In the genomic region with DNA sequence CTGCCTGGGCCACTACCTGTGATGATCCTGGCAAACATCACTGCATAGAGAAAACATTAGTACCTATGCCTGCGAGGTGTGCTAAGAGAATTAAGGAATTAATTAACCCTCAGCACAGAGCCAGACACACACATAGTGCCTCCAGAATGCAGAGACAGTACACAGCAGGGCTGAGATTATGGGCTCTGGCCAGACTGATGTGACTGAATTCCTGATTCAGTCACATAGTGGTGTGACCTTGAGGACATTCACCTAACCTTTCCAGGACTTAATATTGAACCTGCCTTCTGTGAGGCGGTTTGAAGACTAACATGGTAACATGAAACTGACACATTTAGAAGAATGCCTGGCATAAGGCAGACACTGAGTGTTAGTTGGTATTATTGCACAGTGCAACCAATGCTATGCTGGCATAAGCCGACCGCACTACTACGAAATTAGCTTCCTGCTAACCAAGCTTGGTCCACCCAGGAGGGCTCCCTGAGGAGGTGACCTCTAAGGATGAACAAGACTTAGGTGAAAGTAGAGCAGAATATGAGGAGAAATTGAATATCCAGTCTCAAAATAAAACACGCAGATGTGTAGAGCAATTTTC, we compare ENCODE assay signal across 10 cellular contexts. TPM values are rescaled to one million over a fixed set of nuclear protein-coding genes. Genes with fewer than 3 reads are reported as not detected.
DNase-seq lines count a peak whose midpoint lies in the region; ATAC-seq, FAIRE-seq and TF ChIP-seq lines count a peak whose summit lies in the region.
"Had no signal": no experiment of that assay in that cellular context is flagged by ENCODE, and none has a peak within 500 bp of the region (broad histone marks: within the 10 kb centered on the region; RNA-seq: fewer than 3 reads in every experiment).

No MANE protein-coding gene starts in this region.

- peak overlapping the region; percentile 61 for H3K4ac ChIP-seq in IMR-90 (ENCODE audit: low read depth, low read length)

- H3K9me3 ChIP-seq in IMR-90 (ENCODE audit: control insufficient read depth, insufficient read depth, low read length) (no peaks in the 10 kb centered on the region), astrocyte (ENCODE audit: insufficient read depth, low read depth, low read length) (no peaks in the 10 kb centered on the region)

- TF ChIP-seq CTCF in IMR-90 (conservative IDR thresholded peaks at IDR 0.05; ENCODE audit: low read depth, low read length) (no peak), astrocyte (IDR thresholded peaks at IDR 0.05; ENCODE audit: insufficient read depth, low read depth, low read length) (no peak)

- in situ Hi-C loops in IMR-90 (cut with MboI; ENCODE audit: low sequenced_read_pairs), result loop anchor here (5.0 kb wide), 1 partner anchor 137 kb away; no protein-coding TSS in a partner anchor

- H3K36me3 Mint-ChIP-seq in astrocyte (ENCODE audit: low read depth, unreplicated experiment), result peaks cover 13% of the 10 kb centered on the region
- H3K36me3 Mint-ChIP-seq in stimulated activated naive B cell treated with anti-CD40 and anti-IgM and Interleukin-4, amounts not matched to agents 10 μg/mL and 1 μg/mL and 100 μg/mL, for 72 hours, result peaks cover under 1 to 11% of the 10 kb centered on the region in 2 donors
- H3K36me3 Mint-ChIP-seq in immature natural killer cell, result no peaks in the 10 kb centered on the region

- peak overlapping the region; percentile 85 for H3K18ac ChIP-seq in IMR-90 (ENCODE audit: low read depth, low read length)

- peak overlapping the region in 1 of 2 experiments; percentile 17; a peak in 2 of 4 replicates for H4K8ac ChIP-seq in IMR-90 (ENCODE audit: low read depth in 2 of 2, low read length in 2 of 2)

- H2BK120ac ChIP-seq in IMR-90 (ENCODE audit: low read depth, low read length), result peak overlapping the region; percentile 44

- intact Hi-C loops in IMR-90 (cut with micrococcal nuclease), result loop anchor here (1.0 to 10.0 kb wide), 3 partner anchors 117 to 429 kb away; a partner anchor contains a TSS

- CTCF ChIA-PET in IMR-90 (lab: Yijun Ruan, JAX), result interaction anchor here (0.6 to 4.8 kb wide), 11 partner anchors 7 to 427 kb away, joined by 3 to 32 read pairs (median 5); no protein-coding TSS in a partner anchor

- peak overlapping the region; percentile 81 for H3K27ac ChIP-seq in IMR-90 (ENCODE audit: insufficient read depth, low read length)
- peak overlapping the region; percentile 74 for H3K27ac ChIP-seq in astrocyte (ENCODE audit: low read depth, low read length)

- peaks cover 11% of the 10 kb centered on the region for H3K36me3 ChIP-seq in IMR-90 (ENCODE audit: control insufficient read depth, insufficient read depth, low read length)
- H3K36me3 ChIP-seq in astrocyte (ENCODE audit: insufficient read depth, low read length), result peaks cover 15% of the 10 kb centered on the region

- DNase-seq in IMR-90 (no peak), astrocyte (ENCODE audit: low read depth) (no peak), left lobe of liver (ENCODE audit: low spot score) (no peak), AG20443 (ENCODE audit: low spot score) (no peak), immature natural killer cell (no peak), NCI-H1417 treated with DMSO at 0.1 percent for 48 hours (lab: John Stamatoyannopoulos, UW) (no peak)
- no peak for DNase-seq in stimulated activated naive B cell treated with anti-CD40 and anti-IgM and Interleukin-4, amounts not matched to agents 10 μg/mL and 1 μg/mL and 100 μg/mL, for 72 hours
- DNase-seq: activated T-cell treated with anti-CD3 and anti-CD28 coated beads, Interleukin-2, amount 50 U/mL, for 1 hour; MV-4-11 had no signal

- no CpG with 5 or more reads among the region's 6 CpGs for WGBS in IMR-90 (ENCODE audit: extremely low coverage in 2 of 2, insufficient read length in 1 of 2), 2 experiments

- FAIRE-seq in astrocyte (lab: Jason Lieb, UNC), result no peak

- peaks cover 8% of the 10 kb centered on the region for H3K9me1 ChIP-seq in IMR-90 (ENCODE audit: insufficient read depth, low read length)

- H3K27ac Mint-ChIP-seq in astrocyte (ENCODE audit: unreplicated experiment) (peak overlapping the region; percentile 85), immature natural killer cell (peak overlapping the region in 1 of 6 donors; percentile 22)
- peak overlapping the region; percentile 31 for H3K27ac Mint-ChIP-seq in stimulated activated naive B cell treated with anti-CD40 and anti-IgM and Interleukin-4, amounts not matched to agents 10 μg/mL and 1 μg/mL and 100 μg/mL, for 72 hours

- no peak for TF ChIP-seq RAD21 in IMR-90 (IDR thresholded peaks at IDR 0.05; ENCODE audit: low read length)

- H3K9ac ChIP-seq in IMR-90 (ENCODE audit: low read depth, low read length) (peak overlapping the region; percentile 45), astrocyte (ENCODE audit: low read length) (peak overlapping the region; percentile 68)

- peak overlapping the region; percentile 10 for H3K14ac ChIP-seq in IMR-90 (replicated peaks; ENCODE audit: low read depth, low read length)

- H2AK5ac ChIP-seq in IMR-90 (ENCODE audit: low read depth, low read length), result peak overlapping the region; percentile 14; the same call in 1 of the 2 replicates

- peak overlapping the region; percentile 4; the same call in 1 of the 2 replicates for H2BK20ac ChIP-seq in IMR-90 (ENCODE audit: low read depth, low read length)

- no peak overlapping the region for H2AFZ ChIP-seq in IMR-90 (replicated peaks; ENCODE audit: low read length, poor library complexity)
- H2AFZ ChIP-seq in astrocyte (ENCODE audit: low read depth, low read length), result no peak overlapping the region

- ATAC-seq in IMR-90 (ENCODE audit: low read depth), result no peak
- peak; percentile 56 for ATAC-seq in left lobe of liver
- ATAC-seq in stimulated activated naive B cell treated with anti-CD40 and anti-IgM and Interleukin-4, amounts not matched to agents 10 μg/mL and 1 μg/mL and 100 μg/mL, for 72 hours (replicated peaks), result no peak
- no peak for ATAC-seq in GM19467 (IDR thresholded peaks at IDR 0.05; ENCODE audit: unreplicated experiment)

- peak overlapping the region; percentile 24; the same call in 1 of the 3 replicates for H2BK15ac ChIP-seq in IMR-90 (ENCODE audit: low read depth, low read length)

- H3K27me3 ChIP-seq in IMR-90 (ENCODE audit: control insufficient read depth, insufficient read depth, low read length), result no peaks in the 10 kb centered on the region
- H3K27me3 ChIP-seq in astrocyte (ENCODE audit: insufficient read depth, low read length), result no peaks in the 10 kb centered on the region

- H3K4me2 ChIP-seq in IMR-90 (ENCODE audit: low read depth, low read length) (peak overlapping the region; percentile 36; the same call in 1 of the 2 replicates), astrocyte (ENCODE audit: low read length) (peak overlapping the region; percentile 70)

- POLR2A ChIA-PET in IMR-90 (lab: Charles Lee; ENCODE audit: unreplicated experiment), result interaction anchor here (0.6 kb wide), 1 partner anchor 14 kb away, joined by 3 read pairs; no protein-coding TSS in a partner anchor

- TF ChIP-seq POLR2A in IMR-90 (IDR thresholded peaks at IDR 0.05; ENCODE audit: low read depth, low read length), result no peak

- H3K4me1 ChIP-seq in IMR-90 (ENCODE audit: control insufficient read depth, insufficient read depth, low read length) (peaks cover 28% of the 10 kb centered on the region), astrocyte (ENCODE audit: insufficient read depth, low read length) (peaks cover 36% of the 10 kb centered on the region)

- H3K9me3 Mint-ChIP-seq in astrocyte (ENCODE audit: unreplicated experiment), result no peaks in the 10 kb centered on the region
- no peaks in the 10 kb centered on the region for H3K9me3 Mint-ChIP-seq in stimulated activated naive B cell treated with anti-CD40 and anti-IgM and Interleukin-4, amounts not matched to agents 10 μg/mL and 1 μg/mL and 100 μg/mL, for 72 hours
- H3K9me3 Mint-ChIP-seq in immature natural killer cell, result no peaks in the 10 kb centered on the region

- H3K4me1 Mint-ChIP-seq in astrocyte (ENCODE audit: low read depth, unreplicated experiment) (peaks cover 57% of the 10 kb centered on the region), immature natural killer cell (peaks cover 6 to 12% of the 10 kb centered on the region in 2 donors)
- peaks cover 32 to 58% of the 10 kb centered on the region in 2 donors for H3K4me1 Mint-ChIP-seq in stimulated activated naive B cell treated with anti-CD40 and anti-IgM and Interleukin-4, amounts not matched to agents 10 μg/mL and 1 μg/mL and 100 μg/mL, for 72 hours

- peak overlapping the region; percentile 77 for H4K5ac ChIP-seq in IMR-90 (ENCODE audit: low read depth, low read length)

- no peak overlapping the region for H2AK9ac ChIP-seq in IMR-90 (replicated peaks; ENCODE audit: low read depth, low read length, poor library complexity)

- no TSS peak for BruUV-seq in IMR-90 (replicated peaks; lab: Mats Ljungman, UMichigan)

- peaks cover 82% of the 10 kb centered on the region for H4K20me1 ChIP-seq in IMR-90 (ENCODE audit: insufficient read depth, low read length)
- H4K20me1 ChIP-seq in astrocyte (ENCODE audit: insufficient read depth, low read length), result peaks cover 64% of the 10 kb centered on the region

- no peak overlapping the region for H3K4me3 ChIP-seq in IMR-90 (ENCODE audit: insufficient read depth, low read depth, low read length)
- H3K4me3 ChIP-seq in astrocyte (ENCODE audit: insufficient read depth, low read depth, low read length), result no peak overlapping the region

- H3K56ac ChIP-seq in IMR-90 (ENCODE audit: extremely low read depth, insufficient read depth, low read length), result peak overlapping the region; percentile 22; the same call in 1 of the 2 replicates

- H3K27me3 Mint-ChIP-seq in astrocyte (ENCODE audit: low read depth, unreplicated experiment) (no peaks in the 10 kb centered on the region), immature natural killer cell (ENCODE audit: low read depth in 3 of 3) (no peaks in the 10 kb centered on the region)
- no peaks in the 10 kb centered on the region for H3K27me3 Mint-ChIP-seq in stimulated activated naive B cell treated with anti-CD40 and anti-IgM and Interleukin-4, amounts not matched to agents 10 μg/mL and 1 μg/mL and 100 μg/mL, for 72 hours

- dilution Hi-C loops in IMR-90 (cut with HindIII; ENCODE audit: low sequenced_read_pairs, unreplicated experiment), result no loop called here

- peak overlapping the region; percentile 16; the same call in 1 of the 2 replicates for H4K91ac ChIP-seq in IMR-90 (ENCODE audit: insufficient read depth, low read depth, low read length)

- H3K23ac ChIP-seq in IMR-90 (ENCODE audit: low read depth, low read length), result peak overlapping the region; percentile 77

- H3K79me2 ChIP-seq in astrocyte (ENCODE audit: insufficient read depth, low read length), result peaks cover 100% of the 10 kb centered on the region

- H3K79me1 ChIP-seq in IMR-90 (ENCODE audit: low read depth in 1 of 2, low read length in 2 of 2), result peaks cover 0 to 54% of the 10 kb centered on the region in 2 experiments; a peak in 2 of 4 replicates

- peak overlapping the region; percentile 35 for H3K4me3 Mint-ChIP-seq in astrocyte (ENCODE audit: unreplicated experiment)
- no peak overlapping the region for H3K4me3 Mint-ChIP-seq in stimulated activated naive B cell treated with anti-CD40 and anti-IgM and Interleukin-4, amounts not matched to agents 10 μg/mL and 1 μg/mL and 100 μg/mL, for 72 hours
- H3K4me3 Mint-ChIP-seq in immature natural killer cell, result no peak overlapping the region

- peak overlapping the region; percentile 81 for H2BK5ac ChIP-seq in IMR-90 (ENCODE audit: low read depth, low read length, poor library complexity, severe bottlenecking)

RNA-seq across cellular contexts. Expression of a gene that starts 32.0 kb away (rescaled TPM):
- total RNA-seq in IMR-90 (2012; rRNA removed) (2.8 and 3.2 TPM in 2 replicates), astrocyte (4.9 and 5.8 TPM in 2 replicates), left lobe of liver (2.4 TPM)
- polyA plus RNA-seq in IMR-90 (2012; rRNA removed) (10.8 and 13.9 TPM in 2 replicates), immature natural killer cell (100 to 1,000 TPM; 429 to 815 (median 508) TPM)
- polyA plus RNA-seq in IMR-90 (2012; cell fraction: cytosol; rRNA removed), result 7.9 and 13.9 TPM in 2 replicates
- 29.8 and 69.7 TPM in 2 replicates for polyA plus RNA-seq in IMR-90 (2012; cell fraction: nucleus; rRNA removed; ENCODE audit: low replicate concordance)
